ENCODE assay signal across 10 cellular contexts in genomic region chr19:46579286-46579944, GRCh38. TPM values are rescaled to one million over a fixed set of nuclear protein-coding genes. Genes with fewer than 3 reads are reported as not detected.
DNase-seq lines count a peak whose midpoint lies in the region; ATAC-seq and TF ChIP-seq lines count a peak whose summit lies in the region.
"Had no signal": no experiment of that assay in that cellular context is flagged by ENCODE, and none has a peak within 500 bp of the region (broad histone marks: within the 10 kb centered on the region; RNA-seq: fewer than 3 reads in every experiment).

No MANE protein-coding gene starts in this region.

- H3K27ac ChIP-seq in CD8-positive, alpha-beta T cell (ENCODE audit: low read depth, low read length) = no peak overlapping the region
- H3K27ac ChIP-seq: uterus had no signal

- peak; percentile 41 for TF ChIP-seq CTCF in CD8-positive, alpha-beta T cell (IDR thresholded peaks at IDR 0.05)
- 0 out of 2 replicates have a peak, but pooled peaks have one; percentile 1 for TF ChIP-seq CTCF in LNCaP clone FGC (IDR thresholded peaks at IDR 0.05; ENCODE audit: control insufficient read depth, extremely low read depth, insufficient read depth)
- peak; percentile 55 for TF ChIP-seq CTCF in neural crest cell (conservative IDR thresholded peaks at IDR 0.05)
- no peak for TF ChIP-seq CTCF in omental fat pad (IDR thresholded peaks at IDR 0.05)

- intact Hi-C loops in CD8-positive, alpha-beta T cell (cut with DNase I, micrococcal nuclease) = loop anchor here in 1 of 2 experiments (1.0 kb wide), 1 partner anchor 32 kb away; no protein-coding TSS in a partner anchor

- H3K9me3 Mint-ChIP-seq in CD8-positive, alpha-beta T cell = no peaks in the 10 kb centered on the region
- no peaks in the 10 kb centered on the region for H3K9me3 Mint-ChIP-seq in neural crest cell

- no peaks in the 10 kb centered on the region for H3K27me3 ChIP-seq in CD8-positive, alpha-beta T cell (ENCODE audit: insufficient read depth, low read length)
- H3K27me3 ChIP-seq: uterus had no signal

- ATAC-seq in CD8-positive, alpha-beta T cell = peak; percentile 66
- no peak for ATAC-seq in omental fat pad (ENCODE audit: low FRiP score)
- no peak for ATAC-seq in GM18909 (IDR thresholded peaks at IDR 0.05; ENCODE audit: poor library complexity, unreplicated experiment)
- ATAC-seq in GM21825 (IDR thresholded peaks at IDR 0.05; ENCODE audit: unreplicated experiment) = no peak

- H3K27ac Mint-ChIP-seq in CD8-positive, alpha-beta T cell = no peak overlapping the region
- H3K27ac Mint-ChIP-seq in neural crest cell (ENCODE audit: unreplicated experiment) = no peak overlapping the region

- H3K36me3 ChIP-seq in CD8-positive, alpha-beta T cell (ENCODE audit: insufficient read depth, low read length) = no peaks in the 10 kb centered on the region
- H3K36me3 ChIP-seq: uterus had no signal

- POLR2A ChIA-PET in CD8-positive, alpha-beta T cell (lab: Charles Lee) = no interaction called here

- H3K36me3 Mint-ChIP-seq in CD8-positive, alpha-beta T cell = no peaks in the 10 kb centered on the region
- no peaks in the 10 kb centered on the region for H3K36me3 Mint-ChIP-seq in neural crest cell (ENCODE audit: low read depth)

- CTCF ChIA-PET in CD8-positive, alpha-beta T cell (lab: Charles Lee) = interaction anchor here (1.0 to 1.4 kb wide), 4 partner anchors 11 to 42 kb away, joined by 3 to 4 read pairs (median 3); no protein-coding TSS in a partner anchor

- no peak overlapping the region for H3K4me3 Mint-ChIP-seq in CD8-positive, alpha-beta T cell
- H3K4me3 Mint-ChIP-seq in neural crest cell = no peak overlapping the region

- peaks cover 4% of the 10 kb centered on the region for H3K4me1 ChIP-seq in CD8-positive, alpha-beta T cell (ENCODE audit: insufficient read depth, low read length)
- H3K4me1 ChIP-seq: uterus had no signal

- H3K4me3 ChIP-seq in CD8-positive, alpha-beta T cell (ENCODE audit: low read depth, low read length) = no peak overlapping the region
- no peak overlapping the region for H3K4me3 ChIP-seq in LNCaP clone FGC (ENCODE audit: low read depth, low read length)
- H3K4me3 ChIP-seq: uterus had no signal

- peaks cover 21% of the 10 kb centered on the region for H3K4me1 Mint-ChIP-seq in CD8-positive, alpha-beta T cell (ENCODE audit: low read depth)
- H3K4me1 Mint-ChIP-seq in neural crest cell = peaks cover 11% of the 10 kb centered on the region

- no peaks in the 10 kb centered on the region for H3K9me3 ChIP-seq in CD8-positive, alpha-beta T cell (ENCODE audit: low read length)
- H3K9me3 ChIP-seq: uterus had no signal

- DNase-seq in CD8-positive, alpha-beta T cell = peak in 5 of 7 experiments; percentile 14 to 58 (median 43)
- no peak for DNase-seq in LNCaP clone FGC (ENCODE audit: low read depth)
- peak; percentile 14 for DNase-seq in astrocyte of the hippocampus (ENCODE audit: low read depth, low spot score)
- DNase-seq in neural crest cell (ENCODE audit: low read depth, low spot score) = peak; percentile 47
- DNase-seq in NCI-H2081 treated with DMSO at 0.1 percent for 48 hours (lab: John Stamatoyannopoulos, UW) = no peak
- no peak for DNase-seq in omental fat pad (ENCODE audit: low spot score)
- DNase-seq: uterus had no signal

- H3K27me3 Mint-ChIP-seq in CD8-positive, alpha-beta T cell (ENCODE audit: low read depth) = peaks cover 3% of the 10 kb centered on the region
- H3K27me3 Mint-ChIP-seq in neural crest cell (ENCODE audit: low read depth) = peaks cover 3% of the 10 kb centered on the region

RNA-seq across cellular contexts. Expression of gene CALM3, which starts 21.7 kb away (rescaled TPM):
- total RNA-seq in CD8-positive, alpha-beta T cell = 100 to 1,000 TPM; 139 to 150 TPM
- total RNA-seq in neural crest cell = 436 TPM in 2 replicates
- total RNA-seq in omental fat pad = 100 to 1,000 TPM; 112 to 189 (median 132) TPM

RNA-seq across cellular contexts. Expression of gene PTGIR, which starts 45.5 kb away (rescaled TPM):
- total RNA-seq in CD8-positive, alpha-beta T cell = under 1 TPM in 1 of 2 experiments, not detected in 1; 0.25 TPM
- total RNA-seq in neural crest cell (not detected in 2 replicates), omental fat pad (10 to 100 TPM in 1 of 4 donors, 1 to 10 TPM in 3; 4.8 to 10.2 (median 7.9) TPM)

RNA-seq across cellular contexts. Expression of gene GNG8, which starts 56.6 kb away (rescaled TPM):
- total RNA-seq in CD8-positive, alpha-beta T cell = not detected
- not detected in 2 replicates for total RNA-seq in neural crest cell
- not detected for total RNA-seq in omental fat pad
- total RNA-seq: lower leg skin, uterus had no signal

Comparison
In these comparisons a context has a peak if more than half of its experiments do, and no peak if none do; other contexts are left out.
1. DNase-seq: peak in CD8-positive, alpha-beta T cell (5 of 7), astrocyte of the hippocampus (single experiment) and neural crest cell (single experiment); none in LNCaP clone FGC (single experiment), NCI-H2081 treated with DMSO at 0.1 percent for 48 hours (single experiment) and omental fat pad (single experiment).
2. CTCF ChIP-seq: peak in CD8-positive, alpha-beta T cell (single experiment), LNCaP clone FGC (single experiment) and neural crest cell (single experiment); none in omental fat pad (0 of 3).